14 cellular contexts compared by ENCODE assay signal in the genomic region with DNA sequence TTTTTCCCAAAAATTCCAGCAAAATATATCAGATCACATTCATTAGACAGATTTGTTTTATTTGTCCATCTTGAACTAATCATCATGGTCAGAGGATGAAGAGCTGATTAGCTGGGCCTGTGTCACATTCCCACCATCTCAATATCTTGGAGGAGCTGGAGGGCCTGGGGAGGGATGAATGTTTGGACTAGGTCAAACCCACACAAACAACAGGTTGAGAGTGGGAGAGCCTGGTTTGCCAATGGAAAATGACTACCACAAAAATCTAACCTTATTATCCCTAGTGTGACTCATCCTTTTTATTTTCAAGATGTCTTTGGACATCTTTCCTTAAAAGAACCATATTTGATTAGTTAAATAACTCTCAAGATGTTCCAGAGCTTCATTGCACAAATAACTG.
DNase-seq lines count a peak whose midpoint lies in the region; ATAC-seq and TF ChIP-seq lines count a peak whose summit lies in the region.
"Had no signal": no experiment of that assay in that cellular context is flagged by ENCODE, and none has a peak within 500 bp of the region (broad histone marks: within the 10 kb centered on the region; RNA-seq: fewer than 3 reads in every experiment).

No MANE protein-coding gene starts in this region.

- no peaks in the 10 kb centered on the region for H3K27me3 ChIP-seq in Caco-2 (replicated peaks; ENCODE audit: control insufficient read depth, insufficient read depth, low read length)

- H3K27me3 Mint-ChIP-seq in Caco-2 (ENCODE audit: insufficient read depth, unreplicated experiment), result no peaks in the 10 kb centered on the region

- TF ChIP-seq CTCF in Caco-2 (IDR thresholded peaks at IDR 0.05; ENCODE audit: insufficient read depth in 1 of 2, low read depth in 1 of 2, low read length in 1 of 2, severe bottlenecking in 1 of 2, unreplicated experiment in 1 of 2), result no peak

- H3K36me3 Mint-ChIP-seq in Caco-2 (ENCODE audit: insufficient read depth, unreplicated experiment), result no peaks in the 10 kb centered on the region

- no peak overlapping the region for H3K4me3 ChIP-seq in Caco-2 (ENCODE audit: low read depth, low read length)

- CTCF ChIA-PET in Caco-2 (lab: Charles Lee), result no interaction called here

- intact Hi-C loops in Caco-2 (cut with micrococcal nuclease; ENCODE audit: unreplicated experiment), result loop anchor here (5.0 to 10.0 kb wide), 3 partner anchors 146 to 714 kb away; no protein-coding TSS in a partner anchor

- peaks cover 56% of the 10 kb centered on the region for H3K4me1 Mint-ChIP-seq in Caco-2 (ENCODE audit: low read depth, unreplicated experiment)

- peaks cover 53% of the 10 kb centered on the region for H3K4me1 ChIP-seq in Caco-2

- peaks cover 23% of the 10 kb centered on the region for H3K9me3 Mint-ChIP-seq in Caco-2 (ENCODE audit: unreplicated experiment)

- POLR2A ChIA-PET in Caco-2 (lab: Charles Lee), result interaction anchor here (0.7 kb wide), 1 partner anchor 14 kb away, joined by 3 read pairs; no protein-coding TSS in a partner anchor

- DNase-seq in Caco-2 (no peak), LHCN-M2 (ENCODE audit: low read depth) (peak; percentile 52), fibroblast of peridontal ligament (ENCODE audit: extremely low read depth) (peak; percentile 82), stromal cell of bone marrow (ENCODE audit: low read depth) (peak; percentile 16), NCI-H2227 treated with DMSO at 0.1 percent for 48 hours (lab: John Stamatoyannopoulos, UW) (no peak)
- DNase-seq: DMS53, Karpas-422, NCI-H1417 treated with DMSO at 0.1 percent for 48 hours, NCI-H2081, NCI-H226, RPMI8226, SW 1271 had no signal

- H3K9me3 ChIP-seq in Caco-2, result no peaks in the 10 kb centered on the region

- H3K4me3 Mint-ChIP-seq in Caco-2 (ENCODE audit: unreplicated experiment), result peak overlapping the region; percentile 45

- H3K36me3 ChIP-seq in Caco-2 (ENCODE audit: control insufficient read depth, insufficient read depth, low read length), result no peaks in the 10 kb centered on the region

- ATAC-seq in GM21367 (IDR thresholded peaks at IDR 0.05; ENCODE audit: unreplicated experiment), result no peak
- no peak for ATAC-seq in HG03354 (IDR thresholded peaks at IDR 0.05; ENCODE audit: poor library complexity, severe bottlenecking, unreplicated experiment)

- no TSS peak for BruUV-seq in Caco-2 (replicated peaks; lab: Mats Ljungman, UMichigan)

- peak overlapping the region; percentile 42 for H3K27ac Mint-ChIP-seq in Caco-2 (ENCODE audit: unreplicated experiment)

Comparison
In these comparisons a context has a peak if more than half of its experiments do, and no peak if none do; other contexts are left out.
1. DNase-seq: peak in LHCN-M2 (single experiment), fibroblast of peridontal ligament (single experiment) and stromal cell of bone marrow (single experiment); none in Caco-2 (0 of 2) and NCI-H2227 treated with DMSO at 0.1 percent for 48 hours (single experiment).